In genomic region chr2:195658541-195658890, GRCh38 we compare ENCODE assay signal across 8 cellular contexts. TPM values are rescaled to one million over a fixed set of nuclear protein-coding genes. Genes with fewer than 3 reads are reported as not detected.
A peak's percentile ranks its signal among the peaks of the same experiment; 100 is the strongest.
DNase-seq lines count a peak whose midpoint lies in the region; ATAC-seq, FAIRE-seq and TF ChIP-seq lines count a peak whose summit lies in the region.

No MANE protein-coding gene starts in this region.

- peaks cover 36 to 63% (median 39%) of the 10 kb centered on the region in 3 donors for H3K4me1 Mint-ChIP-seq in T-cell
- peaks cover 35% of the 10 kb centered on the region for H3K4me1 Mint-ChIP-seq in endodermal cell

- H3K9me3 Mint-ChIP-seq in T-cell (no peaks in the 10 kb centered on the region), endodermal cell (no peaks in the 10 kb centered on the region)

- TF ChIP-seq CTCF in D721Med (IDR thresholded peaks at IDR 0.05; ENCODE audit: insufficient read depth, missing control alignments) (no peak), endodermal cell (conservative IDR thresholded peaks at IDR 0.05) (no peak)

- CTCF ChIA-PET in T-cell (lab: Charles Lee) = interaction anchor here (3.0 to 3.7 kb wide), 3 partner anchors 160 kb away, joined by 35 to 110 read pairs (median 47); no protein-coding TSS in a partner anchor

- H3K9me3 ChIP-seq in HUES64 (ENCODE audit: insufficient read depth, low read depth, low read length) (no peaks in the 10 kb centered on the region), endodermal cell (ENCODE audit: control insufficient read depth, low read length) (no peaks in the 10 kb centered on the region)

- POLR2A ChIA-PET in T-cell (lab: Charles Lee) = interaction anchor here in 1 of 2 donors (0.6 to 2.8 kb wide), 2 partner anchors 8 to 124 kb away, joined by 3 to 37 read pairs; no protein-coding TSS in a partner anchor

- FAIRE-seq in D721Med (lab: Jason Lieb, UNC) = peak; percentile 53

- H3K4me1 ChIP-seq in HUES64 (ENCODE audit: insufficient read depth, low read length) = peaks cover 30% of the 10 kb centered on the region
- peaks cover 6% of the 10 kb centered on the region for H3K4me1 ChIP-seq in endodermal cell (ENCODE audit: control insufficient read depth, insufficient read depth, low read length)

- H3K27ac Mint-ChIP-seq in T-cell (peak overlapping the region; percentile 99 to 100), endodermal cell (no peak overlapping the region)

- ATAC-seq in T-cell (replicated peaks in 1 of 4) (no peak), left colon (no peak), HG02588 (IDR thresholded peaks at IDR 0.05; ENCODE audit: unreplicated experiment) (no peak)

- intact Hi-C loops in left colon (cut with DNase I, micrococcal nuclease) = no loop called here

- no peaks in the 10 kb centered on the region for H3K27me3 ChIP-seq in HUES64 (ENCODE audit: insufficient read depth, low read length)
- peaks cover 4% of the 10 kb centered on the region for H3K27me3 ChIP-seq in endodermal cell (ENCODE audit: control insufficient read depth, insufficient read depth, low read length, poor library complexity, severe bottlenecking)

- WGBS in HUES64 = 80% methylated on average over 1 of the region's 1 CpG
- WGBS in endodermal cell (ENCODE audit: insufficient coverage in 1 of 2, insufficient read length in 1 of 2), 2 experiments = 60 to 71% methylated on average over 1 of the region's 1 CpG

- H3K36me3 ChIP-seq in HUES64 (ENCODE audit: insufficient read depth, low read length) (0 out of 2 replicates have a peak, but pooled peaks cover 5% of the 10 kb centered on the region), endodermal cell (ENCODE audit: control insufficient read depth, insufficient read depth, low read length) (no peaks in the 10 kb centered on the region)

- H3K9ac ChIP-seq in HUES64 (ENCODE audit: low read depth, low read length) (peak overlapping the region; percentile 94), endodermal cell (ENCODE audit: extremely low read depth, low read length, poor library complexity, severe bottlenecking) (peak overlapping the region; percentile 76)

- H3K36me3 Mint-ChIP-seq in T-cell = peaks cover 19% of the 10 kb centered on the region
- no peaks in the 10 kb centered on the region for H3K36me3 Mint-ChIP-seq in endodermal cell (ENCODE audit: low read depth)

- H3K27ac ChIP-seq in HUES64 (ENCODE audit: low read depth, low read length) (no peak overlapping the region; the same call in 1 of the 2 replicates), endodermal cell (ENCODE audit: low read depth, low read length) (no peak overlapping the region)

- H3K27me3 Mint-ChIP-seq in T-cell (peaks cover 0 to 4% of the 10 kb centered on the region in 2 donors), endodermal cell (ENCODE audit: insufficient read depth) (no peaks in the 10 kb centered on the region)

- H3K4me3 ChIP-seq in HUES64 (ENCODE audit: low read length) (peak overlapping the region; percentile 89), endodermal cell (ENCODE audit: low read length) (peak overlapping the region; percentile 91)

- H3K4me3 Mint-ChIP-seq in T-cell = peak overlapping the region; percentile 87 to 99 (median 97)
- peak overlapping the region; percentile 89 for H3K4me3 Mint-ChIP-seq in endodermal cell

- no peak for DNase-seq in D721Med (ENCODE audit: insufficient read length, low spot score)
- DNase-seq in T-cell = peak in 2 of 34 experiments; percentile 7 to 12
- no peak for DNase-seq in endodermal cell
- DNase-seq in non-pigmented ciliary epithelial cell (ENCODE audit: low read depth) = peak; percentile 81
- no peak for DNase-seq in NK-92 treated with Interleukin-12 subunit alpha and Interleukin-12 subunit beta, amount 100 ng/mL, for 24 hours (lab: John Stamatoyannopoulos, UW)
- DNase-seq in left colon = no peak

RNA-seq across cellular contexts. Expression of gene SLC39A10, which starts 1.5 kb away (rescaled TPM):
- polyA plus RNA-seq in HUES64 (2013, experiment 1 of 2) = 84.8 TPM
- polyA plus RNA-seq in HUES64 (2013, experiment 2 of 2) = 75.3 TPM
- total RNA-seq in T-cell = 10 to 100 TPM; 49.8 to 81.7 (median 79.5) TPM
- 100 to 1,000 TPM in 1 of 2 donors, 10 to 100 TPM in 1; 79.6 to 113 TPM for total RNA-seq in endodermal cell
- polyA plus RNA-seq in endodermal cell (2013, experiment 1 of 2) = 63.9 TPM
- 64.5 TPM for polyA plus RNA-seq in endodermal cell (2013, experiment 2 of 2)
- total RNA-seq in left colon = 10 to 100 TPM; 14.9 to 19.7 TPM
